Comparison of ENCODE assay signal across 34 cellular contexts in genomic region chrX:25897758-25898157, GRCh38.
"Had no signal": no experiment of that assay in that cellular context is flagged by ENCODE, and none has a peak within 500 bp of the region (broad histone marks: within the 10 kb centered on the region; RNA-seq: fewer than 3 reads in every experiment).

No MANE protein-coding gene starts in this region.

- H3K9me3 ChIP-seq: MG63 had no signal

- H3K27me3 ChIP-seq: MG63 had no signal

- DNase-seq: Karpas-422, Kasumi-1, MG63, MM.1S, MV-4-11, NCI-H1048, NCI-H1092, NCI-H1092 treated with DMSO at 0.1 percent for 48 hours, NCI-H1105, NCI-H1105 treated with DMSO at 0.1 percent for 48 hours, NCI-H1417, NCI-H1417 treated with DMSO at 0.1 percent for 48 hours, NCI-H1436, NCI-H1436 treated with DMSO at 0.1 percent for 48 hours, NCI-H146, NCI-H1694, NCI-H1694 treated with DMSO at 0.1 percent for 48 hours, NCI-H187, NCI-H187 treated with DMSO at 0.1 percent for 48 hours, NCI-H1930, NCI-H2029, NCI-H2029 treated with DMSO at 0.1 percent for 48 hours, NCI-H2081, NCI-H2081 treated with DMSO at 0.1 percent for 48 hours, NCI-H2107, NCI-H2171, NCI-H2171 treated with DMSO at 0.1 percent for 48 hours, NCI-H2227 treated with DMSO at 0.1 percent for 48 hours, NCI-H226, NCI-H345, NCI-H446, NCI-H446 treated with DMSO at 0.1 percent for 48 hours, NCI-H510A, NCI-H510A treated with DMSO at 0.1 percent for 48 hours had no signal

- H3K36me3 ChIP-seq: MG63 had no signal

- H3K4me3 ChIP-seq: MG63 had no signal
